8 cellular contexts compared by ENCODE assay signal in genomic region chr15:41557673-41558399, GRCh38. TPM values are rescaled to one million over a fixed set of nuclear protein-coding genes. Genes with fewer than 3 reads are reported as not detected.
DNase-seq lines count a peak whose midpoint lies in the region; ATAC-seq and TF ChIP-seq lines count a peak whose summit lies in the region.

No MANE protein-coding gene starts in this region.

- no peaks in the 10 kb centered on the region for H3K9me3 Mint-ChIP-seq in T-cell
- H3K9me3 Mint-ChIP-seq in activated naive CD8-positive, alpha-beta T cell treated with anti-CD3 and anti-CD28 coated beads, Interleukin-2, amount 50 U/mL, for 24 hours: no peaks in the 10 kb centered on the region

- H3F3A ChIP-seq in MM.1S (ENCODE audit: insufficient read depth, low read length): peaks cover 9% of the 10 kb centered on the region

- no peaks in the 10 kb centered on the region for H4K20me1 ChIP-seq in MM.1S (ENCODE audit: insufficient read depth, low read length)

- no peaks in the 10 kb centered on the region for H3K36me3 Mint-ChIP-seq in T-cell
- H3K36me3 Mint-ChIP-seq in activated naive CD8-positive, alpha-beta T cell treated with anti-CD3 and anti-CD28 coated beads, Interleukin-2, amount 50 U/mL, for 24 hours (ENCODE audit: low read depth): no peaks in the 10 kb centered on the region

- ATAC-seq in GM18498 (IDR thresholded peaks at IDR 0.05; ENCODE audit: unreplicated experiment): peak; percentile 54
- peak; percentile 81 to 91 (median 83) for ATAC-seq in T-cell (replicated peaks in 1 of 4)
- ATAC-seq in activated naive CD8-positive, alpha-beta T cell treated with anti-CD3 and anti-CD28 coated beads, Interleukin-2, amount 50 U/mL, for 24 hours: peak; percentile 84
- peak; percentile 67 to 68 for ATAC-seq in left cardiac atrium

- peak overlapping the region; percentile 84 to 89 (median 86) for H3K4me3 Mint-ChIP-seq in T-cell
- peak overlapping the region; percentile 80 for H3K4me3 Mint-ChIP-seq in activated naive CD8-positive, alpha-beta T cell treated with anti-CD3 and anti-CD28 coated beads, Interleukin-2, amount 50 U/mL, for 24 hours

- peak; percentile 96 for TF ChIP-seq CTCF in MM.1S (IDR thresholded peaks at IDR 0.05; ENCODE audit: low read length)

- H3K9me3 ChIP-seq in MM.1S (replicated peaks; ENCODE audit: insufficient read depth, low read length): no peaks in the 10 kb centered on the region

- peaks cover 9% of the 10 kb centered on the region for H3K4me1 ChIP-seq in MM.1S (ENCODE audit: low read length)

- peak overlapping the region; percentile 93 to 94 for H3K27ac Mint-ChIP-seq in T-cell
- peak overlapping the region; percentile 80 for H3K27ac Mint-ChIP-seq in activated naive CD8-positive, alpha-beta T cell treated with anti-CD3 and anti-CD28 coated beads, Interleukin-2, amount 50 U/mL, for 24 hours

- POLR2A ChIA-PET in T-cell (lab: Charles Lee): interaction anchor here (0.5 to 0.7 kb wide), 3 partner anchors 14 to 223 kb away, joined by 3 to 6 read pairs (median 4); no protein-coding TSS in a partner anchor

- H3K27me3 Mint-ChIP-seq in T-cell: peaks cover 10 to 21% of the 10 kb centered on the region in 2 donors
- H3K27me3 Mint-ChIP-seq in activated naive CD8-positive, alpha-beta T cell treated with anti-CD3 and anti-CD28 coated beads, Interleukin-2, amount 50 U/mL, for 24 hours: peaks cover 28% of the 10 kb centered on the region

- H3K9ac ChIP-seq in MM.1S (ENCODE audit: low read length): peak overlapping the region; percentile 36; the same call in 1 of the 2 replicates

- H2AFZ ChIP-seq in MM.1S (ENCODE audit: low read length): peak overlapping the region; percentile 73

- CTCF ChIA-PET in T-cell (lab: Charles Lee): interaction anchor here (0.5 to 1.9 kb wide), 15 partner anchors 9 to 753 kb away, joined by 3 to 21 read pairs (median 3); partner anchors contain the start of genes MAPKBP1 (in 1 of the 2), MGA (in 1 of the 2) and RPAP1 (in 1 of the 2)

- DNase-seq in 8988T (peak; percentile 75), MM.1S (peak; percentile 86), T-cell (peak; percentile 59 to 80 (median 74)), left cardiac atrium (peak; percentile 68), pulmonary artery endothelial cell (ENCODE audit: low read depth, low spot score) (peak; percentile 40), ureter (ENCODE audit: low spot score) (peak; percentile 56)
- DNase-seq in activated naive CD8-positive, alpha-beta T cell treated with anti-CD3 and anti-CD28 coated beads, Interleukin-2, amount 50 U/mL, for 24 hours: peak; percentile 71

- peaks cover 5% of the 10 kb centered on the region; the same call in 1 of the 2 replicates for H3K79me2 ChIP-seq in MM.1S (ENCODE audit: low read length)

- H3K9me2 ChIP-seq in MM.1S (replicated peaks; ENCODE audit: insufficient read depth, low read length): no peaks in the 10 kb centered on the region

- H3K4me3 ChIP-seq in MM.1S (ENCODE audit: low read length): peak overlapping the region; percentile 66

- H3K27ac ChIP-seq in MM.1S (ENCODE audit: low read length): peak overlapping the region; percentile 11; the same call in 1 of the 2 replicates

- H3K4me1 Mint-ChIP-seq in T-cell: peaks cover 20 to 29% (median 23%) of the 10 kb centered on the region in 3 donors
- H3K4me1 Mint-ChIP-seq in activated naive CD8-positive, alpha-beta T cell treated with anti-CD3 and anti-CD28 coated beads, Interleukin-2, amount 50 U/mL, for 24 hours: peaks cover 18% of the 10 kb centered on the region

- intact Hi-C loops in left cardiac atrium (cut with DNase I): loop anchor here in 1 of 2 donors (5.0 kb wide), 1 partner anchor 254 kb away; no protein-coding TSS in a partner anchor

- H3K36me3 ChIP-seq in MM.1S (replicated peaks; ENCODE audit: insufficient read depth, low read length): no peaks in the 10 kb centered on the region

- peak overlapping the region; percentile 66 for H3K4me2 ChIP-seq in MM.1S (ENCODE audit: low read depth, low read length)

- H3K27me3 ChIP-seq in MM.1S (replicated peaks; ENCODE audit: insufficient read depth, low read length): no peaks in the 10 kb centered on the region

RNA-seq across cellular contexts. Expression of gene TYRO3, which starts 1.2 kb away (rescaled TPM):
- total RNA-seq in T-cell (1 to 10 TPM in 1 of 5 donors, under 1 TPM in 3, not detected in 1; 0.62 to 1.5 (median 0.78) TPM), left cardiac atrium (10 to 100 TPM in 1 of 2 donors, 1 to 10 TPM in 1; 9.1 to 21.0 TPM), pulmonary artery endothelial cell (6.3 and 11.5 TPM in 2 replicates), ureter (9.6 TPM)

RNA-seq across cellular contexts. Expression of gene RPAP1, which starts 13.8 kb away (rescaled TPM):
- total RNA-seq in T-cell: 10 to 100 TPM; 33.5 to 57.8 (median 53.2) TPM
- 10 to 100 TPM; 18.3 to 20.1 TPM for total RNA-seq in left cardiac atrium
- total RNA-seq in pulmonary artery endothelial cell: 13.7 and 31.6 TPM in 2 replicates
- 34.5 TPM for total RNA-seq in ureter

RNA-seq across cellular contexts. Expression of gene LTK, which starts 44.2 kb away (rescaled TPM):
- 10 to 100 TPM in 1 of 5 donors, 1 to 10 TPM in 4; 2.0 to 14.3 (median 6.8) TPM for total RNA-seq in T-cell
- under 1 TPM; 0.50 to 0.68 TPM for total RNA-seq in left cardiac atrium
- total RNA-seq in pulmonary artery endothelial cell: 0.07 and 0.18 TPM in 2 replicates
- total RNA-seq in ureter: 0.73 TPM

Comparison
In these comparisons a context has a peak if more than half of its experiments do, and no peak if none do; other contexts are left out.
1. Peak in every context shown above with its lines: DNase-seq, ATAC-seq, H3K4me3 ChIP-seq and H3K27ac ChIP-seq.